ENCODE assay signal across 22 cellular contexts in the genomic region with DNA sequence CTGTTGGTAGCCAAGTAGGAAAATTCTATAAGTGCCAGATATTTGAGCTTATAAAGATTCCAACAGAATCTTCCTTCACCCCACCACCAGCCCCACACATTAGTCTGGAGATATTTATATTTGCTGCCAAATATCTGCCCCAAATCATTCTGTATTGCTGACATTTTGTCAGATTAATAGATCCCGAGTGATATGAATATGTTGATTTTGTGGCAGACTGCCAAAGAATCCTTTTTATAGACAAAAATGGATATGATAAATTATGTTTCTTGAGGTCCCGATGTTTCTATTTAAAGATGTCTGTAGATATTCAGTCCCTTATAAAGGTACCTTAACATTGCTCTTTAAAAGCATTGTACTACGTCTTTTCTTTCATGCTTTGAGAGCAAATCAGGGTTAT.
DNase-seq lines count a peak whose midpoint lies in the region; ATAC-seq and TF ChIP-seq lines count a peak whose summit lies in the region.
"Had no signal": no experiment of that assay in that cellular context is flagged by ENCODE, and none has a peak within 500 bp of the region (broad histone marks: within the 10 kb centered on the region; RNA-seq: fewer than 3 reads in every experiment).

No MANE protein-coding gene starts in this region.

- no peak for TF ChIP-seq POLR2A in body of pancreas (IDR thresholded peaks at IDR 0.05)

- 66 to 67% methylated on average over 3 of the region's 3 CpGs for whole genome bisulfite sequencing in body of pancreas, 2 donors

- peak overlapping the region; percentile 88 for H2AFZ ChIP-seq in osteoblast (ENCODE audit: low read length)

- H3K4me1 ChIP-seq in osteoblast (ENCODE audit: insufficient read depth, low read length) (peaks cover 4% of the 10 kb centered on the region), body of pancreas (no peaks in the 10 kb centered on the region)
- H3K4me1 ChIP-seq: adrenal gland, esophagus squamous epithelium had no signal

- no peaks in the 10 kb centered on the region for H3K9me3 ChIP-seq in osteoblast (ENCODE audit: low read depth, low read length)
- H3K9me3 ChIP-seq in body of pancreas: no peaks in the 10 kb centered on the region
- H3K9me3 ChIP-seq: adrenal gland, esophagus squamous epithelium, ovary had no signal

- peak overlapping the region; percentile 73 for H3K4me2 ChIP-seq in osteoblast (ENCODE audit: insufficient read depth, low read length)

- no peak; the same call in 2 of the 3 replicates for ATAC-seq in SK-N-SH treated with all-trans-retinoic acid at 6 μM for 48 hours
- ATAC-seq in body of pancreas: no peak
- ATAC-seq: left lobe of liver; naive thymus-derived CD8-positive, alpha-beta T cell had no signal

- DNase-seq in fibroblast of the aortic adventitia (ENCODE audit: low read depth) (peak; percentile 7), osteoblast (ENCODE audit: insufficient read length, low spot score, missing footprints) (no peak), body of pancreas (no peak), OCI-M2 (lab: John Stamatoyannopoulos, UW; ENCODE audit: unreplicated experiment) (no peak), NCI-H187 (lab: John Stamatoyannopoulos, UW) (no peak), GOT3 (lab: John Stamatoyannopoulos, UW) (no peak)
- DNase-seq: activated CD4-positive, alpha-beta T cell treated with anti-CD3 and anti-CD28 coated beads, Interleukin-2, amount 10 ng/mL, durations not matched to agents 24 days and 14 days; activated naive CD4-positive, alpha-beta T cell treated with Interleukin-2 at 50 U/mL for 16 hours; CD4-positive, CD25-positive, alpha-beta regulatory T cell; cortex of kidney; endodermal cell; esophagus squamous epithelium; hypothalamus; naive thymus-derived CD8-positive, alpha-beta T cell; NCI-H1694; NCI-H524; ovary; Right ventricle myocardium superior; stimulated activated CD4-positive, alpha-beta T cell treated with anti-CD3 and anti-CD28 coated beads, Interleukin-2, amount 100 ng/mL, for 24 hours had no signal

- intact Hi-C loops in body of pancreas (cut with DNase I): no loop called here

- H4K20me1 ChIP-seq in osteoblast (ENCODE audit: insufficient read depth, low read length): no peaks in the 10 kb centered on the region

- TF ChIP-seq CTCF in fibroblast of the aortic adventitia (IDR thresholded peaks at IDR 0.05; ENCODE audit: insufficient read depth, low read length) (no peak), osteoblast (IDR thresholded peaks at IDR 0.05; ENCODE audit: extremely low read depth, low read depth, low read length) (no peak), body of pancreas (IDR thresholded peaks at IDR 0.05) (no peak)

- H3K27ac ChIP-seq in osteoblast (ENCODE audit: low read depth, low read length): peak overlapping the region; percentile 10
- no peak overlapping the region for H3K27ac ChIP-seq in body of pancreas

- H3K79me2 ChIP-seq in osteoblast (ENCODE audit: insufficient read depth, low read length): no peaks in the 10 kb centered on the region

- H3K36me3 ChIP-seq in osteoblast (ENCODE audit: insufficient read depth, low read length): no peaks in the 10 kb centered on the region
- no peaks in the 10 kb centered on the region for H3K36me3 ChIP-seq in body of pancreas (replicated peaks in 1 of 2; ENCODE audit: insufficient read depth in 1 of 2, low read depth in 2 of 2)
- H3K36me3 ChIP-seq: adrenal gland, esophagus squamous epithelium, ovary had no signal

- H3K27me3 ChIP-seq in osteoblast (ENCODE audit: insufficient read depth, low read length): peaks cover 1% of the 10 kb centered on the region
- no peaks in the 10 kb centered on the region for H3K27me3 ChIP-seq in body of pancreas
- H3K27me3 ChIP-seq: adrenal gland, esophagus squamous epithelium, ovary had no signal

- H3K4me3 ChIP-seq in fibroblast of the aortic adventitia (ENCODE audit: low read depth, low read length) (no peak overlapping the region), osteoblast (ENCODE audit: insufficient read depth, low read length) (peak overlapping the region; percentile 47), body of pancreas (no peak overlapping the region)
- H3K4me3 ChIP-seq: ovary had no signal

TF ChIP-seq in SK-N-SH treated with all-trans-retinoic acid at 6 μM for 48 hours, 23 proteins besides CTCF, POLR2A, EP300 and RAD21:
- no peak for TF ChIP-seq SNAI2 (CRISPR knock-in tag; IDR thresholded peaks at IDR 0.05)
- no peak for TF ChIP-seq OSR1 (CRISPR knock-in tag; IDR thresholded peaks at IDR 0.05)
- TF ChIP-seq BACH2 (CRISPR knock-in tag; IDR thresholded peaks at IDR 0.05; ENCODE audit: borderline replicate concordance): no peak
- TF ChIP-seq, protein P1, sequence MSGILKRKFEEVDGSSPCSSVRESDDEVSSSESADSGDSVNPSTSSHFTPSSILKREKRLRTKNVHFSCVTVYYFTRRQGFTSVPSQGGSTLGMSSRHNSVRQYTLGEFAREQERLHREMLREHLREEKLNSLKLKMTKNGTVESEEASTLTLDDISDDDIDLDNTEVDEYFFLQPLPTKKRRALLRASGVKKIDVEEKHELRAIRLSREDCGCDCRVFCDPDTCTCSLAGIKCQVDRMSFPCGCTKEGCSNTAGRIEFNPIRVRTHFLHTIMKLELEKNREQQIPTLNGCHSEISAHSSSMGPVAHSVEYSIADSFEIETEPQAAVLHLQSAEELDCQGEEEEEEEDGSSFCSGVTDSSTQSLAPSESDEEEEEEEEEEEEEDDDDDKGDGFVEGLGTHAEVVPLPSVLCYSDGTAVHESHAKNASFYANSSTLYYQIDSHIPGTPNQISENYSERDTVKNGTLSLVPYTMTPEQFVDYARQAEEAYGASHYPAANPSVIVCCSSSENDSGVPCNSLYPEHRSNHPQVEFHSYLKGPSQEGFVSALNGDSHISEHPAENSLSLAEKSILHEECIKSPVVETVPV (CRISPR knock-in tag; IDR thresholded peaks at IDR 0.05): no peak
- TF ChIP-seq ISL1 (CRISPR knock-in tag; IDR thresholded peaks at IDR 0.05): peak; percentile 43
- TF ChIP-seq ZC3H10 (CRISPR knock-in tag; IDR thresholded peaks at IDR 0.05): no peak
- no peak for TF ChIP-seq ZNF70 (CRISPR knock-in tag; IDR thresholded peaks at IDR 0.05)
- TF ChIP-seq, protein P2, sequence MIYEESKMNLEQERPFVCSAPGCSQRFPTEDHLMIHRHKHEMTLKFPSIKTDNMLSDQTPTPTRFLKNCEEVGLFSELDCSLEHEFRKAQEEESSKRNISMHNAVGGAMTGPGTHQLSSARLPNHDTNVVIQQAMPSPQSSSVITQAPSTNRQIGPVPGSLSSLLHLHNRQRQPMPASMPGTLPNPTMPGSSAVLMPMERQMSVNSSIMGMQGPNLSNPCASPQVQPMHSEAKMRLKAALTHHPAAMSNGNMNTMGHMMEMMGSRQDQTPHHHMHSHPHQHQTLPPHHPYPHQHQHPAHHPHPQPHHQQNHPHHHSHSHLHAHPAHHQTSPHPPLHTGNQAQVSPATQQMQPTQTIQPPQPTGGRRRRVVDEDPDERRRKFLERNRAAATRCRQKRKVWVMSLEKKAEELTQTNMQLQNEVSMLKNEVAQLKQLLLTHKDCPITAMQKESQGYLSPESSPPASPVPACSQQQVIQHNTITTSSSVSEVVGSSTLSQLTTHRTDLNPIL (CRISPR knock-in tag; IDR thresholded peaks at IDR 0.05; ENCODE audit: low read depth): no peak
